In the genomic region with DNA sequence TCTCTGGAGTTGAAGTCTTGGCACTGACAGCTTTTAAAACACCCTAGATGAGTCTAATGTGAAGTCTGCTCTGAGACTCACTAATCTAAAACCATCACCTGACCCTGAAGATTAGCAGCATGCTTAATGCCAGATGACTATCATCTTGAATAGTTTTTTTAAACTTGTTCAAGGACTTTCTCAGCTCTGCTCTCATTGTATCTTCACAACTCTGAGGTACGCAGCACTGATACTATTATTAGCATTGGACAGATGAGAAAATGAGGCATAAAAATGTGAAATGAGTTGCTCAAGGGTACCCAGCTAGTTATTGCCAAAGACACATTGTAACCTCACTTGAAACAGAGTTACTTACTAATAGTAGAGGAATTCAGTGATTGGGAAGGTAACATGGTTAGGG, we compare ENCODE assay signal across 10 cellular contexts. TPM values are rescaled to one million over a fixed set of nuclear protein-coding genes. Genes with fewer than 3 reads are reported as not detected.
DNase-seq lines count a peak whose midpoint lies in the region; ATAC-seq and TF ChIP-seq lines count a peak whose summit lies in the region.
"Had no signal": no experiment of that assay in that cellular context is flagged by ENCODE, and none has a peak within 500 bp of the region (broad histone marks: within the 10 kb centered on the region; RNA-seq: fewer than 3 reads in every experiment).

No MANE protein-coding gene starts in this region.

- H3K9me3 Mint-ChIP-seq in IgD-negative memory B cell (peaks cover 0 to 1% (median 0%) of the 10 kb centered on the region in 3 donors), brain (peaks cover 0 to 3% (median 0%) of the 10 kb centered on the region in 5 experiments)

- H3K79me2 ChIP-seq in DOHH2 (ENCODE audit: control insufficient read depth, low read length) = peaks cover 100% of the 10 kb centered on the region
- H3K79me2 ChIP-seq in neural cell (replicated peaks; ENCODE audit: insufficient read depth, low read length) = peaks cover 89% of the 10 kb centered on the region

- TF ChIP-seq EP300 in neural cell (conservative IDR thresholded peaks at IDR 0.05; ENCODE audit: poor library complexity, severe bottlenecking) = no peak

- no peak for DNase-seq in GM20000 (ENCODE audit: low spot score)
- no peak for DNase-seq in NK-92 treated with Interleukin-12 subunit alpha and Interleukin-12 subunit beta, amount 100 ng/mL, for 24 hours (lab: John Stamatoyannopoulos, UW)
- DNase-seq: activated CD4-positive, alpha-beta T cell treated with anti-CD3 and anti-CD28 coated beads, Interleukin-2, amount 50 U/mL, for 4 hours; H7; NCI-H510A treated with DMSO at 0.1 percent for 48 hours had no signal

- no peaks in the 10 kb centered on the region for H3K27me3 ChIP-seq in DOHH2 (ENCODE audit: control insufficient read depth, low read length)
- H3K27me3 ChIP-seq in neural cell (ENCODE audit: insufficient read depth, low read depth, low read length) = no peaks in the 10 kb centered on the region

- TF ChIP-seq CTCF in DOHH2 (IDR thresholded peaks at IDR 0.05; ENCODE audit: low read depth, low read length, poor library complexity, severe bottlenecking) = no peak
- no peak for TF ChIP-seq CTCF in brain (conservative IDR thresholded peaks at IDR 0.05)
- TF ChIP-seq CTCF in neural cell (IDR thresholded peaks at IDR 0.05; ENCODE audit: poor library complexity, severe bottlenecking) = no peak
- no peak for TF ChIP-seq CTCF in GM20000 (IDR thresholded peaks at IDR 0.05; ENCODE audit: extremely low read depth, missing control alignments)

- peaks cover 59% of the 10 kb centered on the region for H3K4me1 ChIP-seq in DOHH2 (ENCODE audit: control insufficient read depth, low read length)

- H3K4me2 ChIP-seq in DOHH2 (ENCODE audit: low read length) = peak overlapping the region; percentile 33
- no peak overlapping the region for H3K4me2 ChIP-seq in neural cell (ENCODE audit: low read length)

- H4K20me1 ChIP-seq in DOHH2 (ENCODE audit: control insufficient read depth, insufficient read depth, low read depth, low read length) = peaks cover 45% of the 10 kb centered on the region
- H4K20me1 ChIP-seq in neural cell (ENCODE audit: insufficient read depth) = peaks cover 8% of the 10 kb centered on the region

- peaks cover 92% of the 10 kb centered on the region for H3K36me3 ChIP-seq in DOHH2 (ENCODE audit: control insufficient read depth, low read length)
- H3K36me3 ChIP-seq in neural cell (ENCODE audit: insufficient read depth, low read length) = no peaks in the 10 kb centered on the region

- no peak overlapping the region for H3K9ac ChIP-seq in neural cell (ENCODE audit: low read length)

- H3K27me3 Mint-ChIP-seq in IgD-negative memory B cell (no peaks in the 10 kb centered on the region), brain (peaks cover 3% of the 10 kb centered on the region)

- peak overlapping the region in 2 of 3 donors; percentile 40 to 75 for H3K27ac Mint-ChIP-seq in IgD-negative memory B cell
- peak overlapping the region in 2 of 5 experiments; percentile 26 to 48 for H3K27ac Mint-ChIP-seq in brain

- no peak for TF ChIP-seq RAD21 in neural cell (conservative IDR thresholded peaks at IDR 0.05)

- no peak overlapping the region for H2AFZ ChIP-seq in neural cell (ENCODE audit: low read depth, low read length)

- H3K9me3 ChIP-seq in DOHH2 (ENCODE audit: control insufficient read depth, insufficient read depth, low read length) (no peaks in the 10 kb centered on the region), neural cell (ENCODE audit: low read length) (no peaks in the 10 kb centered on the region)

- H3K4me3 ChIP-seq in DOHH2 (ENCODE audit: low read length) (peak overlapping the region; percentile 24), neural cell (ENCODE audit: low read length) (peak overlapping the region; percentile 35)

- H3K27ac ChIP-seq in DOHH2 (ENCODE audit: low read depth, low read length) (no peak overlapping the region), neural cell (ENCODE audit: low read length) (no peak overlapping the region)

- ATAC-seq in HG03432 (IDR thresholded peaks at IDR 0.05; ENCODE audit: unreplicated experiment) = no peak

- H3F3A ChIP-seq in DOHH2 (ENCODE audit: control insufficient read depth, insufficient read depth) = 0 out of 2 replicates have a peak, but pooled peaks cover 2% of the 10 kb centered on the region
- H3F3A ChIP-seq in neural cell (ENCODE audit: insufficient read depth, low read length, poor library complexity, severe bottlenecking) = no peaks in the 10 kb centered on the region

- peaks cover 16 to 23% (median 17%) of the 10 kb centered on the region in 3 donors for H3K4me1 Mint-ChIP-seq in IgD-negative memory B cell
- H3K4me1 Mint-ChIP-seq in brain = no peaks in the 10 kb centered on the region

- H3K36me3 Mint-ChIP-seq in IgD-negative memory B cell = no peaks in the 10 kb centered on the region
- H3K36me3 Mint-ChIP-seq in brain = peaks cover under 1% of the 10 kb centered on the region

- H3K4me3 Mint-ChIP-seq in IgD-negative memory B cell (peak overlapping the region in 2 of 4 donors; percentile 20 to 77), brain (peak overlapping the region in 4 of 5 experiments; percentile 16 to 72 (median 56))

- no peaks in the 10 kb centered on the region for H3K9me2 ChIP-seq in DOHH2 (replicated peaks; ENCODE audit: control insufficient read depth, low read length)
- no peaks in the 10 kb centered on the region for H3K9me2 ChIP-seq in neural cell (ENCODE audit: insufficient read depth, low read length)

TF ChIP-seq in neural cell, 6 proteins besides CTCF, POLR2A, EP300 and RAD21:
- TF ChIP-seq POLR2AphosphoS5 (IDR thresholded peaks at IDR 0.05) = no peak
- no peak for TF ChIP-seq SMC3 (conservative IDR thresholded peaks at IDR 0.05; ENCODE audit: poor library complexity)
- TF ChIP-seq, protein P1, sequence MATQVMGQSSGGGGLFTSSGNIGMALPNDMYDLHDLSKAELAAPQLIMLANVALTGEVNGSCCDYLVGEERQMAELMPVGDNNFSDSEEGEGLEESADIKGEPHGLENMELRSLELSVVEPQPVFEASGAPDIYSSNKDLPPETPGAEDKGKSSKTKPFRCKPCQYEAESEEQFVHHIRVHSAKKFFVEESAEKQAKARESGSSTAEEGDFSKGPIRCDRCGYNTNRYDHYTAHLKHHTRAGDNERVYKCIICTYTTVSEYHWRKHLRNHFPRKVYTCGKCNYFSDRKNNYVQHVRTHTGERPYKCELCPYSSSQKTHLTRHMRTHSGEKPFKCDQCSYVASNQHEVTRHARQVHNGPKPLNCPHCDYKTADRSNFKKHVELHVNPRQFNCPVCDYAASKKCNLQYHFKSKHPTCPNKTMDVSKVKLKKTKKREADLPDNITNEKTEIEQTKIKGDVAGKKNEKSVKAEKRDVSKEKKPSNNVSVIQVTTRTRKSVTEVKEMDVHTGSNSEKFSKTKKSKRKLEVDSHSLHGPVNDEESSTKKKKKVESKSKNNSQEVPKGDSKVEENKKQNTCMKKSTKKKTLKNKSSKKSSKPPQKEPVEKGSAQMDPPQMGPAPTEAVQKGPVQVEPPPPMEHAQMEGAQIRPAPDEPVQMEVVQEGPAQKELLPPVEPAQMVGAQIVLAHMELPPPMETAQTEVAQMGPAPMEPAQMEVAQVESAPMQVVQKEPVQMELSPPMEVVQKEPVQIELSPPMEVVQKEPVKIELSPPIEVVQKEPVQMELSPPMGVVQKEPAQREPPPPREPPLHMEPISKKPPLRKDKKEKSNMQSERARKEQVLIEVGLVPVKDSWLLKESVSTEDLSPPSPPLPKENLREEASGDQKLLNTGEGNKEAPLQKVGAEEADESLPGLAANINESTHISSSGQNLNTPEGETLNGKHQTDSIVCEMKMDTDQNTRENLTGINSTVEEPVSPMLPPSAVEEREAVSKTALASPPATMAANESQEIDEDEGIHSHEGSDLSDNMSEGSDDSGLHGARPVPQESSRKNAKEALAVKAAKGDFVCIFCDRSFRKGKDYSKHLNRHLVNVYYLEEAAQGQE (IDR thresholded peaks at IDR 0.05; ENCODE audit: borderline replicate concordance) = no peak
- TF ChIP-seq EZH2 (IDR thresholded peaks at IDR 0.05; ENCODE audit: borderline replicate concordance, insufficient read depth, low read length, poor library complexity, severe bottlenecking) = no peak
- no peak for TF ChIP-seq TAF1 (IDR thresholded peaks at IDR 0.05; ENCODE audit: low read depth)
- TF ChIP-seq MXI1 (conservative IDR thresholded peaks at IDR 0.05; ENCODE audit: poor library complexity, severe bottlenecking) = no peak

RNA-seq across cellular contexts. Expression of a gene that starts 4.8 kb away (rescaled TPM):
- 134 TPM for polyA plus RNA-seq in IgD-negative memory B cell
- polyA plus RNA-seq in brain (ENCODE audit: insufficient read depth, low read depth, low replicate concordance) = 52.2 TPM
- 115 and 124 TPM in 2 replicates for polyA plus RNA-seq in neural cell
- polyA minus RNA-seq in neural cell = 410 and 423 TPM in 2 replicates
